Comparison of ENCODE assay signal across 22 cellular contexts in genomic region chr13:99160415-99160814, GRCh38. TPM values are rescaled to one million over a fixed set of nuclear protein-coding genes. Genes with fewer than 3 reads are reported as not detected.
DNase-seq lines count a peak whose midpoint lies in the region; ATAC-seq, FAIRE-seq and TF ChIP-seq lines count a peak whose summit lies in the region.
"Had no signal": no experiment of that assay in that cellular context is flagged by ENCODE, and none has a peak within 500 bp of the region (broad histone marks: within the 10 kb centered on the region; RNA-seq: fewer than 3 reads in every experiment).

No MANE protein-coding gene starts in this region.

- no peaks in the 10 kb centered on the region for H3K36me3 ChIP-seq in left ventricle myocardium inferior
- H3K36me3 ChIP-seq in astrocyte (ENCODE audit: insufficient read depth, low read length) = no peaks in the 10 kb centered on the region
- no peaks in the 10 kb centered on the region for H3K36me3 ChIP-seq in neural cell (ENCODE audit: insufficient read depth, low read length)

- no peaks in the 10 kb centered on the region for H3K9me2 ChIP-seq in neural cell (ENCODE audit: insufficient read depth, low read length)

- H3K27me3 ChIP-seq in left ventricle myocardium inferior (ENCODE audit: low read depth) (peaks cover 17% of the 10 kb centered on the region), astrocyte (ENCODE audit: insufficient read depth, low read length) (peaks cover 7% of the 10 kb centered on the region), neural cell (ENCODE audit: insufficient read depth, low read depth, low read length) (no peaks in the 10 kb centered on the region)

- peak; percentile 5 for FAIRE-seq in astrocyte (lab: Jason Lieb, UNC)
- FAIRE-seq: GM12878, HTR-8/SVneo had no signal

- DNase-seq in left ventricle myocardium superior (no peak), left ventricle myocardium inferior (no peak), astrocyte (ENCODE audit: low read depth) (no peak), NCI-H146 treated with DMSO at 0.1 percent for 48 hours (lab: John Stamatoyannopoulos, UW; ENCODE audit: unreplicated experiment) (no peak), osteocyte (ENCODE audit: extremely low spot score, unreplicated experiment) (no peak)
- DNase-seq: C1 segment of cervical spinal cord; CD4-positive, CD25-positive, alpha-beta regulatory T cell; CD8-positive, alpha-beta memory T cell; COR-L47; DMS 273 treated with DMSO at 0.1 percent for 48 hours; DMS53; DND-41; EL; H7 had no signal

- H3K79me2 ChIP-seq in astrocyte (ENCODE audit: insufficient read depth, low read length) (no peaks in the 10 kb centered on the region), neural cell (replicated peaks; ENCODE audit: insufficient read depth, low read length) (no peaks in the 10 kb centered on the region)

- H3F3A ChIP-seq in neural cell (ENCODE audit: insufficient read depth, low read length, poor library complexity, severe bottlenecking) = no peaks in the 10 kb centered on the region

- no peaks in the 10 kb centered on the region for H3K9me3 Mint-ChIP-seq in astrocyte (ENCODE audit: unreplicated experiment)
- H3K9me3 Mint-ChIP-seq in osteocyte (ENCODE audit: unreplicated experiment) = no peaks in the 10 kb centered on the region
- H3K9me3 Mint-ChIP-seq: CD8-positive, alpha-beta memory T cell; GM23338; IgD-negative memory B cell had no signal

- ATAC-seq in left ventricle myocardium superior (peak; percentile 23), GM19324 (IDR thresholded peaks at IDR 0.05; ENCODE audit: low FRiP score, unreplicated experiment) (no peak)
- ATAC-seq: GM12878, GM23338, HCT116 had no signal

- peaks cover 2% of the 10 kb centered on the region for H3K27me3 Mint-ChIP-seq in astrocyte (ENCODE audit: low read depth, unreplicated experiment)
- H3K27me3 Mint-ChIP-seq in osteocyte (ENCODE audit: unreplicated experiment) = peaks cover 15% of the 10 kb centered on the region

- H3K4me2 ChIP-seq in astrocyte (ENCODE audit: low read length) = no peak overlapping the region
- no peak overlapping the region for H3K4me2 ChIP-seq in neural cell (ENCODE audit: low read length)
- H3K4me2 ChIP-seq: GM23338 had no signal

- H3K4me1 ChIP-seq in left ventricle myocardium inferior (peaks cover 9% of the 10 kb centered on the region), astrocyte (ENCODE audit: insufficient read depth, low read length) (no peaks in the 10 kb centered on the region)

- H3K9me3 ChIP-seq in left ventricle myocardium inferior (replicated peaks) (no peaks in the 10 kb centered on the region), astrocyte (ENCODE audit: insufficient read depth, low read depth, low read length) (no peaks in the 10 kb centered on the region), neural cell (ENCODE audit: low read length) (no peaks in the 10 kb centered on the region)

- TF ChIP-seq EP300 in neural cell (conservative IDR thresholded peaks at IDR 0.05; ENCODE audit: poor library complexity, severe bottlenecking) = no peak

- intact Hi-C loops in left ventricle myocardium superior (cut with micrococcal nuclease) = no loop called here
- intact Hi-C loops in left ventricle myocardium inferior (cut with micrococcal nuclease) = no loop called here

- H3K9ac ChIP-seq in astrocyte (ENCODE audit: low read length) (no peak overlapping the region), neural cell (ENCODE audit: low read length) (peak overlapping the region; percentile 33)

- H3K4me3 Mint-ChIP-seq in astrocyte (ENCODE audit: unreplicated experiment) = no peak overlapping the region
- H3K4me3 Mint-ChIP-seq in osteocyte (ENCODE audit: unreplicated experiment) = no peak overlapping the region
- H3K4me3 Mint-ChIP-seq: B cell; CD4-positive, CD25-positive, alpha-beta regulatory T cell; CD8-positive, alpha-beta memory T cell; GM23338; IgD-negative memory B cell had no signal

- H2AFZ ChIP-seq in astrocyte (ENCODE audit: low read depth, low read length) (no peak overlapping the region), neural cell (ENCODE audit: low read depth, low read length) (no peak overlapping the region)
- H2AFZ ChIP-seq: GM23338 had no signal

- no peak overlapping the region for H3K4me3 ChIP-seq in left ventricle myocardium inferior
- H3K4me3 ChIP-seq in astrocyte (ENCODE audit: insufficient read depth, low read depth, low read length) = no peak overlapping the region
- no peak overlapping the region for H3K4me3 ChIP-seq in neural cell (ENCODE audit: low read length)
- H3K4me3 ChIP-seq: GM12878, GM23338 had no signal

- no peak overlapping the region for H3K27ac ChIP-seq in left ventricle myocardium inferior (replicated peaks)
- no peak overlapping the region for H3K27ac ChIP-seq in astrocyte (ENCODE audit: low read depth, low read length)
- H3K27ac ChIP-seq in neural cell (ENCODE audit: low read length) = peak overlapping the region; percentile 78

- no peak for TF ChIP-seq CTCF in left ventricle myocardium inferior (IDR thresholded peaks at IDR 0.05; ENCODE audit: borderline replicate concordance)
- no peak for TF ChIP-seq CTCF in astrocyte (IDR thresholded peaks at IDR 0.05; ENCODE audit: insufficient read depth, low read depth, low read length)
- TF ChIP-seq CTCF in neural cell (IDR thresholded peaks at IDR 0.05; ENCODE audit: poor library complexity, severe bottlenecking) = no peak
- TF ChIP-seq CTCF in osteocyte (IDR thresholded peaks at IDR 0.05) = no peak

- no peaks in the 10 kb centered on the region for H4K20me1 ChIP-seq in astrocyte (ENCODE audit: insufficient read depth, low read length)
- no peaks in the 10 kb centered on the region for H4K20me1 ChIP-seq in neural cell (ENCODE audit: insufficient read depth)

- TF ChIP-seq RAD21 in neural cell (conservative IDR thresholded peaks at IDR 0.05) = no peak

- no peak overlapping the region for H3K27ac Mint-ChIP-seq in astrocyte (ENCODE audit: unreplicated experiment)
- H3K27ac Mint-ChIP-seq in osteocyte (ENCODE audit: unreplicated experiment) = no peak overlapping the region
- H3K27ac Mint-ChIP-seq: B cell; CD4-positive, CD25-positive, alpha-beta regulatory T cell; CD8-positive, alpha-beta memory T cell; GM23338; IgD-negative memory B cell had no signal

- H3K4me1 Mint-ChIP-seq in astrocyte (ENCODE audit: low read depth, unreplicated experiment) (peaks cover 3% of the 10 kb centered on the region), osteocyte (ENCODE audit: unreplicated experiment) (peaks cover 2% of the 10 kb centered on the region)
- H3K4me1 Mint-ChIP-seq: B cell; CD4-positive, CD25-positive, alpha-beta regulatory T cell; CD8-positive, alpha-beta memory T cell; GM23338; IgD-negative memory B cell had no signal

- H3K36me3 Mint-ChIP-seq in astrocyte (ENCODE audit: low read depth, unreplicated experiment) (no peaks in the 10 kb centered on the region), osteocyte (ENCODE audit: unreplicated experiment) (no peaks in the 10 kb centered on the region)
- H3K36me3 Mint-ChIP-seq: CD4-positive, CD25-positive, alpha-beta regulatory T cell; CD8-positive, alpha-beta memory T cell had no signal

TF ChIP-seq in neural cell, 6 proteins besides CTCF, POLR2A, EP300 and RAD21:
- no peak for TF ChIP-seq TAF1 (IDR thresholded peaks at IDR 0.05; ENCODE audit: low read depth)
- no peak for TF ChIP-seq POLR2AphosphoS5 (IDR thresholded peaks at IDR 0.05)
- TF ChIP-seq MXI1 (conservative IDR thresholded peaks at IDR 0.05; ENCODE audit: poor library complexity, severe bottlenecking) = no peak
- no peak for TF ChIP-seq SMC3 (conservative IDR thresholded peaks at IDR 0.05; ENCODE audit: poor library complexity)
- TF ChIP-seq EZH2 (IDR thresholded peaks at IDR 0.05; ENCODE audit: borderline replicate concordance, insufficient read depth, low read length, poor library complexity, severe bottlenecking) = no peak
- TF ChIP-seq REST (IDR thresholded peaks at IDR 0.05; ENCODE audit: borderline replicate concordance) = no peak

RNA-seq across cellular contexts. Expression of gene UBAC2, which starts 40.2 kb away (rescaled TPM):
- 36.3 TPM for total RNA-seq in left ventricle myocardium superior
- total RNA-seq in left ventricle myocardium inferior = 44.3 TPM
- 61.0 and 64.8 TPM in 2 replicates for total RNA-seq in astrocyte
- polyA plus RNA-seq in neural cell = 44.3 and 56.9 TPM in 2 replicates
- 34.6 and 36.7 TPM in 2 replicates for polyA minus RNA-seq in neural cell
- 64.0 and 71.6 TPM in 2 replicates for total RNA-seq in osteocyte
